In the genomic region with DNA sequence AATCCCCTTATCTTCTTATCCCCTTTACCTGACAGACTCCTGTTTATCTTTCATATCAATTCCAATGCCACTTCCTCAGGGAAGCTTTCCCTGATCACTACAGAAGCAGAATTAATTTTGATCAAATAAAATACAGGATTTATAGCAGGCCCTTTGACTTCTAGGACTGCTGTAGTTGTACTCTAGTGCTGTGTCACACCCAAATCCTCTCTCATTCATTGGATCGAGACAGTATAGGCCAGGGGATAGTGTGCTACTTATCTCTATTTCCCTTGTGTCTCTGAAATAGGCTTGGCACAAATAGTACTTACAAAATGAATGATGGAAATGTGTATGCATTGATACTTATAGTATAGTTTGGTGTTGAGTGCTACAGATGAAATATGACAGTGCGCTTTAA, we compare ENCODE assay signal across 1 cellular context.
TF ChIP-seq lines count a peak whose summit lies in the region.

No MANE protein-coding gene starts in this region.

TF ChIP-seq in IMR-90, 13 proteins besides CTCF, POLR2A, EP300 and RAD21 (continued from another document):
- no peak for TF ChIP-seq NFE2L2 (IDR thresholded peaks at IDR 0.05; ENCODE audit: low read depth, low read length)
- no peak for TF ChIP-seq CHD1 (IDR thresholded peaks at IDR 0.05; ENCODE audit: low read depth, low read length)
